In the genomic region with DNA sequence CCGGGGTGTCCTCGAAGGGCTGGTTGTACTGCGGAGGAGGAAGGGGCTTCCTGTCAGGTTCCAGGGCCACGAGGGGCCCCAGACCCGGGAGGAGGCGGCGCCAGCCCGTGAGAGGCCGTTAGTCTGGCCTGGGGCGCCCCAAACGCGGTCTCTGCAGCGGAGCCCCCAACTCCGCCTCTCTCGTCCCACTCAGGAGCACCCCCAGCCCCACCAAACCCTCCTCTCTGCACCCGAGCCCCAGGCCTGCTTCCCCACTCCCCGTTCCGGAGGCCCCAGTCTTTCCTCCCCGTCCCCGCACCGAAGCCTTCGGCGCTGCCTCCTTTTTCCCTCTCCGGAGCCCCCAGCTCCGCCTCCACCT, we compare ENCODE assay signal across 8 cellular contexts.
DNase-seq lines count a peak whose midpoint lies in the region; ATAC-seq lines count a peak whose summit lies in the region.

No MANE protein-coding gene starts in this region.

- H3K4me1 ChIP-seq in duodenal mucosa (ENCODE audit: control insufficient read depth in 1 of 2, insufficient read depth in 2 of 2, low read length in 2 of 2) = peaks cover 25 to 26% of the 10 kb centered on the region in 2 donors
- H3K4me1 ChIP-seq in neuron (ENCODE audit: insufficient read depth, low read length) = peaks cover 30% of the 10 kb centered on the region

- DNase-seq in D341Med (ENCODE audit: low spot score) = peak; percentile 41
- DNase-seq in cerebellar nuclear complex (lab: John Stamatoyannopoulos, UW) = no peak

- no peaks in the 10 kb centered on the region for H3K9me3 ChIP-seq in KOPT-K1 (ENCODE audit: insufficient read depth, low read length, poor library complexity, severe bottlenecking)
- H3K9me3 ChIP-seq in duodenal mucosa (ENCODE audit: control insufficient read depth in 1 of 2, low read length in 2 of 2) = no peaks in the 10 kb centered on the region
- no peaks in the 10 kb centered on the region for H3K9me3 ChIP-seq in neuron (ENCODE audit: low read length)

- H3K27ac ChIP-seq in KOPT-K1 (ENCODE audit: low read depth, low read length, poor library complexity, severe bottlenecking) (peak overlapping the region; percentile 99), duodenal mucosa (ENCODE audit: low read depth, low read length) (no peak overlapping the region)

- H2AFZ ChIP-seq in neuron (ENCODE audit: low read depth, low read length) = peak overlapping the region; percentile 98

- no peak for ATAC-seq in GM18502 (IDR thresholded peaks at IDR 0.05; ENCODE audit: poor library complexity, unreplicated experiment)
- ATAC-seq in HG03045 (IDR thresholded peaks at IDR 0.05; ENCODE audit: unreplicated experiment) = no peak
- ATAC-seq in GM19397 (IDR thresholded peaks at IDR 0.05; ENCODE audit: unreplicated experiment) = no peak

- peaks cover 53% of the 10 kb centered on the region for H3K36me3 ChIP-seq in KOPT-K1 (ENCODE audit: insufficient read depth, low read length)
- H3K36me3 ChIP-seq in duodenal mucosa (ENCODE audit: control insufficient read depth in 1 of 2, insufficient read depth in 2 of 2, low read length in 2 of 2) = peaks cover 0 to 9% of the 10 kb centered on the region in 2 donors
- peaks cover 39% of the 10 kb centered on the region for H3K36me3 ChIP-seq in neuron (ENCODE audit: insufficient read depth, low read length)

- H3K27me3 ChIP-seq in duodenal mucosa (ENCODE audit: control insufficient read depth in 1 of 2, insufficient read depth in 2 of 2, low read length in 2 of 2) = no peaks in the 10 kb centered on the region
- no peaks in the 10 kb centered on the region for H3K27me3 ChIP-seq in neuron (ENCODE audit: insufficient read depth, low read length)

- H3K4me3 ChIP-seq in duodenal mucosa (ENCODE audit: low read depth in 1 of 2, low read length in 2 of 2) (peak overlapping the region; percentile 83 to 93), neuron (ENCODE audit: low read length) (peak overlapping the region; percentile 94)

- H3K9ac ChIP-seq in duodenal mucosa (ENCODE audit: low read depth in 1 of 2, low read length in 2 of 2) = peak overlapping the region; percentile 55 to 63
